ENCODE assay signal across 19 cellular contexts in the genomic region with DNA sequence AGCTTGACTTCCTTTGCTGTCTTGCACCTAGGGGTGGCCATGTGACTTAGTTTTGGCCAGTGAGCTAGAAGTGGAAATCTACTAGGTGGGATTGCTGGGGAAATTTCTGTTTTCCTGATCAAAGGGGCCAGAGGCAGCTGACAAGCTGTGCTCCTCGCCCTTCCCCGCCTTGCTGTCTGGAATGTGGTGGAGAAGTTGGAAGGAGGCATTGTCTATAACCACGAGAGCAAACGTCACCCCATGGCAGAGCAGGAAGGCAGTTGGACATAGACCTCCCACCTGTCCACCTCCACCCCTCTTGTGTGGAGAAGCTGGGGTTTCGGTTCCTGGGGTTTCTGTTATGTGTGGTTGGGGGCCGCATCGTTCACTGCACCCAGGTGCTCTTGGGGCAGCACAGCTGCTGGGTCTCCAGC. TPM values are rescaled to one million over a fixed set of nuclear protein-coding genes. Genes with fewer than 3 reads are reported as not detected.
A peak's percentile ranks its signal among the peaks of the same experiment; 100 is the strongest.
DNase-seq lines count a peak whose midpoint lies in the region; ATAC-seq, FAIRE-seq and TF ChIP-seq lines count a peak whose summit lies in the region.
"Had no signal": no experiment of that assay in that cellular context is flagged by ENCODE, and none has a peak within 500 bp of the region (broad histone marks: within the 10 kb centered on the region; RNA-seq: fewer than 3 reads in every experiment).

No MANE protein-coding gene starts in this region.

- no peak overlapping the region for H3K4me2 ChIP-seq in astrocyte (ENCODE audit: low read length)

- DNase-seq in astrocyte (ENCODE audit: low read depth) (peak; percentile 5), sciatic nerve (ENCODE audit: low spot score) (no peak), frontal cortex (ENCODE audit: low spot score in 2 of 2) (no peak)
- DNase-seq in stimulated activated naive CD8-positive, alpha-beta T cell treated with anti-CD3 and anti-CD28 coated beads, Interleukin-15, Interleukin-2, amounts not matched to agents 100 U/mL and 50 U/mL, for 24 hours: no peak
- DNase-seq: activated CD4-positive, alpha-beta T cell treated with anti-CD3 and anti-CD28 coated beads for 1 hour; activated CD8-positive, alpha-beta memory T cell treated with anti-CD3 and anti-CD28 coated beads, Interleukin-2, amount 50 U/mL, for 48 hours; BE2C; EL; foreskin fibroblast; NCI-H1092 had no signal

- TF ChIP-seq CTCF in astrocyte (IDR thresholded peaks at IDR 0.05; ENCODE audit: insufficient read depth, low read depth, low read length): no peak

- no peaks in the 10 kb centered on the region for H3K9me3 ChIP-seq in astrocyte (ENCODE audit: insufficient read depth, low read depth, low read length)
- H3K9me3 ChIP-seq: BE2C, suprapubic skin had no signal

- H3K4me3 Mint-ChIP-seq in astrocyte (ENCODE audit: unreplicated experiment): no peak overlapping the region
- H3K4me3 Mint-ChIP-seq: activated naive CD4-positive, alpha-beta T cell treated with anti-CD3 and anti-CD28 coated beads, Interleukin-2, amount 50 U/mL, for 24 hours; central memory CD8-positive, alpha-beta T cell; T-cell had no signal

- no peak overlapping the region for H2AFZ ChIP-seq in astrocyte (ENCODE audit: low read depth, low read length)

- H3K9me3 Mint-ChIP-seq in astrocyte (ENCODE audit: unreplicated experiment): peaks cover 7% of the 10 kb centered on the region
- H3K9me3 Mint-ChIP-seq: activated naive CD4-positive, alpha-beta T cell treated with anti-CD3 and anti-CD28 coated beads, Interleukin-2, amount 50 U/mL, for 24 hours; central memory CD8-positive, alpha-beta T cell; T-cell had no signal

- H3K36me3 ChIP-seq in astrocyte (ENCODE audit: insufficient read depth, low read length): no peaks in the 10 kb centered on the region
- H3K36me3 ChIP-seq: BE2C had no signal

- H3K79me2 ChIP-seq in astrocyte (ENCODE audit: insufficient read depth, low read length): no peaks in the 10 kb centered on the region

- peak overlapping the region; percentile 31 for H3K27ac Mint-ChIP-seq in astrocyte (ENCODE audit: unreplicated experiment)
- H3K27ac Mint-ChIP-seq: activated naive CD4-positive, alpha-beta T cell treated with anti-CD3 and anti-CD28 coated beads, Interleukin-2, amount 50 U/mL, for 24 hours; T-cell had no signal

- H3K4me1 Mint-ChIP-seq in astrocyte (ENCODE audit: low read depth, unreplicated experiment): peaks cover 24% of the 10 kb centered on the region

- peaks cover 23% of the 10 kb centered on the region for H3K36me3 Mint-ChIP-seq in astrocyte (ENCODE audit: low read depth, unreplicated experiment)

- H3K27ac ChIP-seq in astrocyte (ENCODE audit: low read depth, low read length): no peak overlapping the region
- H3K27ac ChIP-seq: suprapubic skin had no signal

- no peak overlapping the region for H3K4me3 ChIP-seq in astrocyte (ENCODE audit: insufficient read depth, low read depth, low read length)
- H3K4me3 ChIP-seq: suprapubic skin had no signal

- peak; percentile 67 for ATAC-seq in GM18907 (IDR thresholded peaks at IDR 0.05; ENCODE audit: unreplicated experiment)
- ATAC-seq in HG03342 (IDR thresholded peaks at IDR 0.05; ENCODE audit: unreplicated experiment): peak; percentile 79
- ATAC-seq in sciatic nerve: peak; percentile 60
- no peak for ATAC-seq in stimulated activated naive CD8-positive, alpha-beta T cell treated with anti-CD3 and anti-CD28 coated beads, Interleukin-15, Interleukin-2, amounts not matched to agents 100 U/mL and 50 U/mL, for 24 hours
- ATAC-seq in HG02571 (IDR thresholded peaks at IDR 0.05; ENCODE audit: unreplicated experiment): no peak
- ATAC-seq: Panc1, T-cell had no signal

- H3K27me3 ChIP-seq in astrocyte (ENCODE audit: insufficient read depth, low read length): no peaks in the 10 kb centered on the region
- H3K27me3 ChIP-seq: BE2C had no signal

- peaks cover 14% of the 10 kb centered on the region for H4K20me1 ChIP-seq in astrocyte (ENCODE audit: insufficient read depth, low read length)

- FAIRE-seq in astrocyte (lab: Jason Lieb, UNC) (no peak), frontal cortex (lab: Jason Lieb, UNC) (no peak)

- H3K27me3 Mint-ChIP-seq in astrocyte (ENCODE audit: low read depth, unreplicated experiment): peaks cover 19% of the 10 kb centered on the region

- no peak overlapping the region for H3K9ac ChIP-seq in astrocyte (ENCODE audit: low read length)

- H3K4me1 ChIP-seq in astrocyte (ENCODE audit: insufficient read depth, low read length): no peaks in the 10 kb centered on the region
- H3K4me1 ChIP-seq: BE2C had no signal

- intact Hi-C loops in sciatic nerve (cut with DNase I): no loop called here

RNA-seq across cellular contexts. Expression of a gene that starts 7.3 kb away (rescaled TPM):
- total RNA-seq in astrocyte (0.14 and 0.16 TPM in 2 replicates), sciatic nerve (292 TPM), frontal cortex (1.6 TPM)
- total RNA-seq: lung microvascular endothelial cell had no signal

RNA-seq across cellular contexts. Expression of a gene that starts 27.6 kb away (rescaled TPM):
- 31.3 and 32.8 TPM in 2 replicates for total RNA-seq in astrocyte
- 32.9 TPM for total RNA-seq in sciatic nerve
- total RNA-seq in frontal cortex: 45.2 TPM

RNA-seq across cellular contexts. Expression of a gene that starts 51.0 kb away (rescaled TPM):
- total RNA-seq in astrocyte (69.7 and 79.2 TPM in 2 replicates), sciatic nerve (59.5 TPM), frontal cortex (6.1 TPM)

Comparison
In these comparisons a context has a peak if more than half of its experiments do, and no peak if none do; other contexts are left out.
1. ATAC-seq: peak in GM18907 (single experiment), HG03342 (single experiment) and sciatic nerve (single experiment); none in stimulated activated naive CD8-positive, alpha-beta T cell treated with anti-CD3 and anti-CD28 coated beads, Interleukin-15, Interleukin-2, amounts not matched to agents 100 U/mL and 50 U/mL, for 24 hours (single experiment) and HG02571 (single experiment).
2. RNA of a gene that starts 7.3 kb away (total RNA-seq): 292 TPM in sciatic nerve (single experiment); 1.6 TPM in frontal cortex (single experiment) and 0.14 to 0.16 TPM in astrocyte; every median in the first group is over 100 times any median in the second.